Comparison of ENCODE assay signal across 8 cellular contexts in the genomic region with DNA sequence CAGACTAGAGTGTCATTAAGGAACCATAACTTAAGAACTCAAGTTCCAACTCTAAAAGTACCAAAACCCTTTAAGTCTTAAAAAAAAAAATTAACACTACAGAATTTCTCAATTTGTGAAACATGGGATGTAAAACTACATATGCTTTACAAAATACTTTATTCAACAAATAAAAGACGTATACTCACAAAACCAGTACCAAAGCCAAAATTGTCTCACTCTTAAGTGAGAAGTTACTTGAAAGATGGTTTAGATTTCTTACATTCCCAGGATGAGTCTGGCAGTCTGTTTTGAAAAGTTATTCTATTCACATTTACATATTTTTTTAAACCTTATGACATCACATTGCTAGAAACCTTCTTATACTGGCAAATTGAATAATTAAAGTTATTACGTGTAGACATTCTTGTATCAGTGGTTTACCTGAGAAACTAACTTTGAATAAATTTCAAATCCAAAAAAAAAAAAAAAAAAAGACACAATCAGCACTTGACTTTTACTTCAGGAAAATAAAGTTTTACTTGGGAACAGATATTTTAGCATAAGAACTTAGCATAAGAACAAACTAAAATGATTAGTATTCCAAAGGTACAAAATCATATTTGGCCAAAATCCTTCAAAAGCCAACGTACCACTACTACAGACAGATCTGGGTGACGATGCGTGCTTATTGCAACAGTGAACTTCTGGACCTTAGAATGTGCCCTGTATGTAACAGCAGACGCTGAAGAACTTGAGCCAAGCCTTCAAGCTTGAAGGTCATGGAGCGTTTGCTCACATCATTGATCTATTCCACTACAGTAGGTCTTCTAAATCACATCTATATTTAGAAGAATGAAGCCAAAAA. TPM values are rescaled to one million over a fixed set of nuclear protein-coding genes. Genes with fewer than 3 reads are reported as not detected.
DNase-seq lines count a peak whose midpoint lies in the region; ATAC-seq and TF ChIP-seq lines count a peak whose summit lies in the region.

No MANE protein-coding gene starts in this region.

- H3K9me3 ChIP-seq in BE2C (no peaks in the 10 kb centered on the region), HUES48 (ENCODE audit: control insufficient read depth, insufficient read depth, low read length) (no peaks in the 10 kb centered on the region), body of pancreas (no peaks in the 10 kb centered on the region), tibial nerve (no peaks in the 10 kb centered on the region)

- H3K27ac ChIP-seq in HUES48 (ENCODE audit: low read depth, low read length) (peak overlapping the region; percentile 15), body of pancreas (peak overlapping the region; percentile 21 to 96 (median 81)), tibial nerve (peak overlapping the region in 3 of 4 donors; percentile 3 to 96 (median 4))

- H3K9ac ChIP-seq in HUES48 (ENCODE audit: low read depth, low read length): peak overlapping the region; percentile 46

- peak in 1 of 2 donors; percentile 43 for TF ChIP-seq EP300 in tibial nerve (IDR thresholded peaks at IDR 0.05)

- TF ChIP-seq POLR2A in body of pancreas (IDR thresholded peaks at IDR 0.05) (peak in 2 of 3 donors; percentile 40 to 41), tibial nerve (IDR thresholded peaks at IDR 0.05) (no peak)

- H3K4me3 ChIP-seq in BE2C (ENCODE audit: low read depth, low read length): peak overlapping the region; percentile 52
- peak overlapping the region; percentile 91 for H3K4me3 ChIP-seq in HUES48 (ENCODE audit: low read depth, low read length)
- peak overlapping the region in 1 of 2 donors; percentile 14 for H3K4me3 ChIP-seq in body of pancreas
- peak overlapping the region; percentile 80 for H3K4me3 ChIP-seq in kidney epithelial cell (ENCODE audit: low read depth, low read length)
- peak overlapping the region; percentile 65 to 93 (median 86) for H3K4me3 ChIP-seq in tibial nerve

- 10 to 13% methylated on average over 7 of the region's 7 CpGs for WGBS in body of pancreas, 2 donors
- whole genome bisulfite sequencing in tibial nerve, 2 donors: 10% methylated on average over 7 of the region's 7 CpGs

- H3K27me3 ChIP-seq in BE2C (no peaks in the 10 kb centered on the region), HUES48 (ENCODE audit: control insufficient read depth, insufficient read depth, low read length) (no peaks in the 10 kb centered on the region), body of pancreas (no peaks in the 10 kb centered on the region), kidney epithelial cell (ENCODE audit: control insufficient read depth, insufficient read depth, low read length) (no peaks in the 10 kb centered on the region), tibial nerve (no peaks in the 10 kb centered on the region)

- peak; percentile 21 for ATAC-seq in body of pancreas
- no peak for ATAC-seq in GM18517 (IDR thresholded peaks at IDR 0.05; ENCODE audit: unreplicated experiment)
- ATAC-seq in GM18502 (IDR thresholded peaks at IDR 0.05; ENCODE audit: poor library complexity, unreplicated experiment): no peak

- no peak for TF ChIP-seq CTCF in BE2C (IDR thresholded peaks at IDR 0.05; ENCODE audit: low read depth, low read length)
- TF ChIP-seq CTCF in body of pancreas (IDR thresholded peaks at IDR 0.05): no peak
- TF ChIP-seq CTCF in kidney epithelial cell (IDR thresholded peaks at IDR 0.05; ENCODE audit: insufficient read depth, low read length, poor library complexity, severe bottlenecking): no peak
- no peak for TF ChIP-seq CTCF in tibial nerve (IDR thresholded peaks at IDR 0.05)

- DNase-seq in BE2C (peak; percentile 16), body of pancreas (peak; percentile 56 to 79 (median 64)), kidney epithelial cell (ENCODE audit: low read depth) (no peak), tibial nerve (ENCODE audit: low spot score in 2 of 2) (peak in 1 of 2 donors; percentile 37)
- DNase-seq in stimulated activated naive CD4-positive, alpha-beta T cell treated with Interleukin-2 at 50 U/mL for 16 hours (lab: John Stamatoyannopoulos, UW): no peak

- peaks cover 4% of the 10 kb centered on the region; the same call in 1 of the 2 replicates for H3K36me3 ChIP-seq in BE2C
- no peaks in the 10 kb centered on the region for H3K36me3 ChIP-seq in HUES48 (ENCODE audit: control insufficient read depth, insufficient read depth, low read length)
- H3K36me3 ChIP-seq in body of pancreas (replicated peaks in 1 of 2; ENCODE audit: insufficient read depth in 1 of 2, low read depth in 2 of 2): no peaks in the 10 kb centered on the region
- no peaks in the 10 kb centered on the region for H3K36me3 ChIP-seq in kidney epithelial cell (ENCODE audit: control insufficient read depth, insufficient read depth, low read length)
- H3K36me3 ChIP-seq in tibial nerve: no peaks in the 10 kb centered on the region

- intact Hi-C loops in body of pancreas (cut with DNase I): no loop called here

- H3K4me1 ChIP-seq in BE2C: peaks cover 3% of the 10 kb centered on the region; the same call in 1 of the 2 replicates
- peaks cover 26% of the 10 kb centered on the region for H3K4me1 ChIP-seq in HUES48 (ENCODE audit: control insufficient read depth, insufficient read depth, low read length)
- H3K4me1 ChIP-seq in body of pancreas: peaks cover 27% of the 10 kb centered on the region
- H3K4me1 ChIP-seq in tibial nerve: peaks cover 0 to 41% (median 2%) of the 10 kb centered on the region in 4 donors

RNA-seq across cellular contexts. Expression of gene CDC42BPA, which starts 2.6 kb away (rescaled TPM):
- 13.9 TPM for polyA plus RNA-seq in BE2C (2012; ENCODE audit: insufficient read depth, insufficient read length, low read depth)
- 10 to 100 TPM; 35.9 to 37.6 TPM for total RNA-seq in body of pancreas
- total RNA-seq in kidney epithelial cell: 33.4 and 34.4 TPM in 2 replicates
- total RNA-seq in tibial nerve: 10 to 100 TPM; 47.0 to 58.6 (median 54.8) TPM

Comparison
In these comparisons a context has a peak if more than half of its experiments do, and no peak if none do; other contexts are left out.
1. DNase-seq: peak in BE2C (single experiment) and body of pancreas (4 of 4); none in kidney epithelial cell (single experiment) and stimulated activated naive CD4-positive, alpha-beta T cell treated with Interleukin-2 at 50 U/mL for 16 hours (single experiment).
2. H3K27ac ChIP-seq: peak in every context shown above with its lines; median percentile 81 in body of pancreas; 15 in HUES48; 4 in tibial nerve.
3. POLR2A ChIP-seq: peak in body of pancreas (2 of 3); none in tibial nerve (0 of 2).